ENCODE assay signal across 9 cellular contexts in genomic region chr7:20514364-20514763, GRCh38.
DNase-seq lines count a peak whose midpoint lies in the region; ATAC-seq and TF ChIP-seq lines count a peak whose summit lies in the region.
"Had no signal": no experiment of that assay in that cellular context is flagged by ENCODE, and none has a peak within 500 bp of the region (broad histone marks: within the 10 kb centered on the region; RNA-seq: fewer than 3 reads in every experiment).

No MANE protein-coding gene starts in this region.

- intact Hi-C loops in head of caudate nucleus (cut with DNase I): no loop called here

- no peak for TF ChIP-seq CTCF in AG10803 (conservative IDR thresholded peaks at IDR 0.05; ENCODE audit: low read length)

- peak; percentile 12 for DNase-seq in AG10803 (ENCODE audit: low read depth)
- peak; percentile 88 for DNase-seq in NCI-H1092 (lab: John Stamatoyannopoulos, UW)
- peak; percentile 92 for DNase-seq in SK-N-DZ (ENCODE audit: low spot score)
- DNase-seq in head of caudate nucleus: peak; percentile 6 to 88 (median 61)
- no peak for DNase-seq in middle frontal gyrus (ENCODE audit: extremely low spot score, low spot score)
- DNase-seq in central memory CD4-positive, alpha-beta T cell: no peak

- ATAC-seq in GM18502 (IDR thresholded peaks at IDR 0.05; ENCODE audit: poor library complexity, unreplicated experiment): no peak
- no peak for ATAC-seq in HG03108 (IDR thresholded peaks at IDR 0.05; ENCODE audit: unreplicated experiment)

- H3K4me3 ChIP-seq in AG10803 (ENCODE audit: low read length): no peak overlapping the region
- H3K4me3 ChIP-seq: skin epidermis had no signal

Comparison
In these comparisons a context has a peak if more than half of its experiments do, and no peak if none do; other contexts are left out.
1. DNase-seq: peak in AG10803 (single experiment), NCI-H1092 (single experiment), SK-N-DZ (single experiment) and head of caudate nucleus (42 of 42); none in middle frontal gyrus (single experiment) and central memory CD4-positive, alpha-beta T cell (single experiment).